ENCODE assay signal across 8 cellular contexts in genomic region chr19:49677901-49678674, GRCh38. TPM values are rescaled to one million over a fixed set of nuclear protein-coding genes. Genes with fewer than 3 reads are reported as not detected.
DNase-seq lines count a peak whose midpoint lies in the region; ATAC-seq and TF ChIP-seq lines count a peak whose summit lies in the region.

No MANE protein-coding gene starts in this region.

- H4K20me1 ChIP-seq in Loucy (ENCODE audit: insufficient read depth, low read length, poor library complexity, severe bottlenecking) = peaks cover 46% of the 10 kb centered on the region

- no peak overlapping the region for H2AFZ ChIP-seq in Loucy (ENCODE audit: low read length)

- peaks cover 28% of the 10 kb centered on the region for H3K4me1 ChIP-seq in Loucy (ENCODE audit: insufficient read depth, low read length, poor library complexity, severe bottlenecking)
- H3K4me1 ChIP-seq in right atrium auricular region = peaks cover 0 to 54% of the 10 kb centered on the region in 2 donors

- H3K27ac ChIP-seq in right atrium auricular region = peak overlapping the region; percentile 98

- H3K4me2 ChIP-seq in Loucy (ENCODE audit: low read depth, low read length, poor library complexity, severe bottlenecking) = peak overlapping the region; percentile 82

- DNase-seq in ELF-1 (ENCODE audit: low read depth, low spot score) (peak; percentile 95), SW 1271 (lab: John Stamatoyannopoulos, UW) (peak; percentile 24 to 41), right atrium auricular region (ENCODE audit: low spot score) (peak; percentile 75), renal cortical epithelial cell (ENCODE audit: low read depth) (peak; percentile 68)
- DNase-seq in activated naive CD8-positive, alpha-beta T cell treated with anti-CD3 and anti-CD28 coated beads, Interleukin-2, amount 50 U/mL, for 16 hours (ENCODE audit: low read depth, low spot score) = peak; percentile 68

- TF ChIP-seq CTCF in Loucy (conservative IDR thresholded peaks at IDR 0.05; ENCODE audit: low read length) (peak; percentile 79), right atrium auricular region (IDR thresholded peaks at IDR 0.05) (peak; percentile 40 to 69)

- H3K9me3 ChIP-seq in Loucy (ENCODE audit: insufficient read depth, low read depth, low read length) (no peaks in the 10 kb centered on the region), right atrium auricular region (no peaks in the 10 kb centered on the region)

- H3K79me2 ChIP-seq in Loucy (ENCODE audit: insufficient read depth, low read length) = peaks cover 50% of the 10 kb centered on the region

- ATAC-seq in HG03378 (IDR thresholded peaks at IDR 0.05; ENCODE audit: unreplicated experiment) (no peak), GM21360 (IDR thresholded peaks at IDR 0.05; ENCODE audit: unreplicated experiment) (no peak)

- no peaks in the 10 kb centered on the region for H3K9me2 ChIP-seq in Loucy (replicated peaks; ENCODE audit: low read depth, low read length)

- peaks cover 3% of the 10 kb centered on the region; the same call in 1 of the 2 replicates for H3F3A ChIP-seq in Loucy (ENCODE audit: low read depth)

- H3K36me3 ChIP-seq in Loucy (ENCODE audit: insufficient read depth, low read length) (peaks cover 20% of the 10 kb centered on the region; the same call in 1 of the 2 replicates), right atrium auricular region (peaks cover 23% of the 10 kb centered on the region)

- peak overlapping the region; percentile 94 for H3K9ac ChIP-seq in Loucy (ENCODE audit: low read depth, low read length, poor library complexity, severe bottlenecking)

- H3K27me3 ChIP-seq in Loucy (ENCODE audit: insufficient read depth, low read length, poor library complexity, severe bottlenecking) (peaks cover 4% of the 10 kb centered on the region), right atrium auricular region (no peaks in the 10 kb centered on the region)

- H3K4me3 ChIP-seq in Loucy (ENCODE audit: low read length, poor library complexity, severe bottlenecking) (peak overlapping the region; percentile 99), right atrium auricular region (peak overlapping the region; percentile 99)

RNA-seq across cellular contexts. Expression of gene PRMT1, which starts 1.0 kb away (rescaled TPM):
- total RNA-seq in right atrium auricular region (100 to 1,000 TPM; 187 to 192 TPM), renal cortical epithelial cell (205 and 483 TPM in 2 replicates)

RNA-seq across cellular contexts. Expression of gene ADM5, which starts 11.3 kb away (rescaled TPM):
- under 1 TPM in 1 of 2 donors, not detected in 1; 0.43 TPM for total RNA-seq in right atrium auricular region
- total RNA-seq in renal cortical epithelial cell = 0.35 TPM in 2 replicates

RNA-seq across cellular contexts. Expression of gene BCL2L12, which starts 12.4 kb away (rescaled TPM):
- total RNA-seq in right atrium auricular region (1 to 10 TPM; 5.7 to 6.5 TPM), renal cortical epithelial cell (1.9 and 5.9 TPM in 2 replicates)

RNA-seq across cellular contexts. Expression of gene IRF3, which starts 12.4 kb away (rescaled TPM):
- total RNA-seq in right atrium auricular region = 10 to 100 TPM; 33.2 to 34.0 TPM
- total RNA-seq in renal cortical epithelial cell = 68.4 and 89.3 TPM in 2 replicates

RNA-seq across cellular contexts. Expression of gene CPT1C, which starts 12.8 kb away (rescaled TPM):
- total RNA-seq in right atrium auricular region = 1 to 10 TPM; 1.2 to 2.8 TPM
- 1.9 and 2.5 TPM in 2 replicates for total RNA-seq in renal cortical epithelial cell

Comparison
In these comparisons a context has a peak if more than half of its experiments do, and no peak if none do; other contexts are left out.
1. DNase-seq: peak in every context shown above with its lines; median percentile 95 in ELF-1; 75 in right atrium auricular region; 68 in activated naive CD8-positive, alpha-beta T cell treated with anti-CD3 and anti-CD28 coated beads, Interleukin-2, amount 50 U/mL, for 16 hours; 68 in renal cortical epithelial cell; 32 in SW 1271.